18 cellular contexts compared by ENCODE assay signal in the genomic region with DNA sequence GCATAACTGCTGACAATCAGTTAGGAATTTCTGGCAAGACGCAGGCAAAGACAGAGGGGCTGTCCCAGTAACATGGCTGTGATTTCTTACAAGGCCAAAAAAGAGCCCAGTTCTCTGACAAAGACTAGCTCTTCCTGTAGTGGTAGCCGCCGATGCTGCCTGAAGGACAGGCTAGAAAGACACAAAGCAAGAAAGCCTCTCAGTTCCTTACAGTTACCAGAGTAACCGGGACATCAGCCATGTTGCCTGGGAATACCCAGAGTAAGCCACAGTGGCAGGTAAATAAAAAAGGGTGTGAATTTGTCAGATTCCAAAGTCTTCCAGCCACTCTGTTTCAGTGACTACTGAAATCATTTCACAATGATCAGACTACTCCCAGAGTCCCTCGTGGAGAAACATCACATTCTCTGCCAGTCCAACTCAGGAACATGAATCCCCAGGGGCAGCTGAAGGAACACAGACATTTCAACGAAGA.
DNase-seq lines count a peak whose midpoint lies in the region; ATAC-seq and TF ChIP-seq lines count a peak whose summit lies in the region.
"Had no signal": no experiment of that assay in that cellular context is flagged by ENCODE, and none has a peak within 500 bp of the region (broad histone marks: within the 10 kb centered on the region; RNA-seq: fewer than 3 reads in every experiment).

No MANE protein-coding gene starts in this region.

- no peak overlapping the region for H2BK15ac ChIP-seq in neuronal stem cell (ENCODE audit: low read length)

- no peaks in the 10 kb centered on the region for H3K36me3 ChIP-seq in gastroesophageal sphincter
- H3K36me3 ChIP-seq in neuronal stem cell (replicated peaks in 1 of 2; ENCODE audit: control insufficient read depth in 2 of 2, insufficient read depth in 2 of 2, low read length in 2 of 2): no peaks in the 10 kb centered on the region
- no peaks in the 10 kb centered on the region for H3K36me3 ChIP-seq in upper lobe of right lung
- H3K36me3 ChIP-seq: BLaER1 treated with 17β-estradiol and CSF1 and Interleukin-3, amounts not matched to agents 10 nM and 100 nM; right lobe of liver had no signal

- no peak for TF ChIP-seq EP300 in gastroesophageal sphincter (IDR thresholded peaks at IDR 0.05)

- WGBS in gastroesophageal sphincter (ENCODE audit: low coverage in 1 of 2), 2 donors: 32 to 52% methylated on average over 4 to 6 of the region's 6 CpGs
- no CpG with 5 or more reads among the region's 6 CpGs for WGBS in neuronal stem cell (ENCODE audit: extremely low coverage in 2 of 2, insufficient read length in 2 of 2, insufficient replicate concordance in 1 of 2), 2 donors

- no peaks in the 10 kb centered on the region for H3K4me1 ChIP-seq in gastroesophageal sphincter
- H3K4me1 ChIP-seq in neuronal stem cell (ENCODE audit: control insufficient read depth in 2 of 2, insufficient read depth in 1 of 2, low read depth in 1 of 2, low read length in 2 of 2): peaks cover 2% of the 10 kb centered on the region in 2 donors
- H3K4me1 ChIP-seq in upper lobe of right lung: no peaks in the 10 kb centered on the region
- H3K4me1 ChIP-seq: BLaER1 treated with 17β-estradiol and CSF1 and Interleukin-3, amounts not matched to agents 10 nM and 100 nM; right lobe of liver had no signal

- no peak overlapping the region for H2BK5ac ChIP-seq in neuronal stem cell (ENCODE audit: low read length)

- H3K36me3 Mint-ChIP-seq in naive thymus-derived CD8-positive, alpha-beta T cell: no peaks in the 10 kb centered on the region
- H3K36me3 Mint-ChIP-seq: mesothelial cell of epicardium had no signal

- H3K4me3 ChIP-seq in gastroesophageal sphincter: no peak overlapping the region
- H3K4me3 ChIP-seq in neuronal stem cell (ENCODE audit: low read length in 2 of 2): no peak overlapping the region
- no peak overlapping the region for H3K4me3 ChIP-seq in upper lobe of right lung
- H3K4me3 ChIP-seq: BLaER1 treated with 17β-estradiol and CSF1 and Interleukin-3, amounts not matched to agents 10 nM and 100 nM; K562; right lobe of liver had no signal

- no peaks in the 10 kb centered on the region for H3K4me1 Mint-ChIP-seq in naive thymus-derived CD8-positive, alpha-beta T cell

- no peak overlapping the region for H3K9ac ChIP-seq in neuronal stem cell (ENCODE audit: low read depth, low read length, poor library complexity)
- H3K9ac ChIP-seq: BLaER1 treated with 17β-estradiol and CSF1 and Interleukin-3, amounts not matched to agents 10 nM and 100 nM had no signal

- H3K9me3 ChIP-seq in gastroesophageal sphincter (no peaks in the 10 kb centered on the region), neuronal stem cell (replicated peaks in 1 of 2; ENCODE audit: control insufficient read depth in 2 of 2, insufficient read depth in 1 of 2, low read depth in 1 of 2, low read length in 2 of 2) (peaks cover 2 to 4% of the 10 kb centered on the region in 2 donors), upper lobe of right lung (no peaks in the 10 kb centered on the region)
- H3K9me3 ChIP-seq: right lobe of liver had no signal

- H3K79me1 ChIP-seq in neuronal stem cell (ENCODE audit: low read depth, low read length): no peaks in the 10 kb centered on the region

- H3K4me3 Mint-ChIP-seq in naive thymus-derived CD8-positive, alpha-beta T cell: no peak overlapping the region
- H3K4me3 Mint-ChIP-seq: mesothelial cell of epicardium had no signal

- H3K14ac ChIP-seq in neuronal stem cell (ENCODE audit: low read length): no peak overlapping the region

- H3K27ac Mint-ChIP-seq in naive thymus-derived CD8-positive, alpha-beta T cell: no peak overlapping the region
- H3K27ac Mint-ChIP-seq: mesothelial cell of epicardium had no signal

- no peak overlapping the region for H2AK5ac ChIP-seq in neuronal stem cell (ENCODE audit: low read depth, low read length)

- no peak overlapping the region for H4K91ac ChIP-seq in neuronal stem cell (ENCODE audit: low read depth, low read length, poor library complexity)

- H4K8ac ChIP-seq in neuronal stem cell (ENCODE audit: low read depth, low read length): no peak overlapping the region

- POLR2A ChIA-PET in naive thymus-derived CD8-positive, alpha-beta T cell (lab: Charles Lee): no interaction called here

- H3K27me3 ChIP-seq in gastroesophageal sphincter: no peaks in the 10 kb centered on the region
- peaks cover 0 to 1% (median 0%) of the 10 kb centered on the region in 3 experiments for H3K27me3 ChIP-seq in neuronal stem cell (ENCODE audit: control insufficient read depth in 3 of 3, insufficient read depth in 3 of 3, low read depth in 1 of 3, low read length in 3 of 3)
- no peaks in the 10 kb centered on the region for H3K27me3 ChIP-seq in upper lobe of right lung
- H3K27me3 ChIP-seq: BLaER1 treated with 17β-estradiol and CSF1 and Interleukin-3, amounts not matched to agents 10 nM and 100 nM; right lobe of liver had no signal

- ATAC-seq in gastroesophageal sphincter (peak; percentile 69), upper lobe of right lung (no peak), HG02642 (IDR thresholded peaks at IDR 0.05; ENCODE audit: poor library complexity, unreplicated experiment) (no peak)
- no peak for ATAC-seq in naive thymus-derived CD8-positive, alpha-beta T cell
- ATAC-seq: activated CD4-positive, CD25-positive, alpha-beta regulatory T cell treated with anti-CD3 and anti-CD28 coated beads, Interleukin-2, amount 50 U/mL, for 24 hours; K562; right lobe of liver had no signal

- peak overlapping the region; percentile 46 for H2AFZ ChIP-seq in neuronal stem cell (ENCODE audit: low read length)

- no peak for TF ChIP-seq POLR2A in gastroesophageal sphincter (IDR thresholded peaks at IDR 0.05)

- no peak overlapping the region for H2BK120ac ChIP-seq in neuronal stem cell (ENCODE audit: low read depth, low read length)

- H2BK12ac ChIP-seq in neuronal stem cell (ENCODE audit: low read length): no peak overlapping the region

- H3K23ac ChIP-seq in neuronal stem cell (ENCODE audit: low read depth, low read length, poor library complexity): no peak overlapping the region

- intact Hi-C loops in upper lobe of right lung (cut with DNase I): no loop called here

- DNase-seq in astrocyte of the hippocampus (ENCODE audit: low read depth, low spot score): peak; percentile 25
- DNase-seq in neuronal stem cell (ENCODE audit: low spot score): no peak
- DNase-seq in upper lobe of right lung: no peak
- no peak for DNase-seq in cerebellar nuclear complex (lab: John Stamatoyannopoulos, UW)
- DNase-seq in naive thymus-derived CD8-positive, alpha-beta T cell: no peak
- DNase-seq: activated naive CD4-positive, alpha-beta T cell; DMS79; effector memory CD4-positive, alpha-beta T cell; NCI-H1092; NK-92 treated with Interleukin-12 subunit alpha and Interleukin-12 subunit beta, amount 100 ng/mL, for 24 hours; right lobe of liver; T-helper 2 cell had no signal

- H3K9me3 Mint-ChIP-seq in naive thymus-derived CD8-positive, alpha-beta T cell: peaks cover 0 to 31% (median 6%) of the 10 kb centered on the region in 9 donors
- H3K9me3 Mint-ChIP-seq: mesothelial cell of epicardium had no signal

- peak overlapping the region; percentile 40 for H3K18ac ChIP-seq in neuronal stem cell (ENCODE audit: low read length)

- no peak overlapping the region for H3K4ac ChIP-seq in neuronal stem cell (ENCODE audit: low read length)

- no peak overlapping the region for H3K4me2 ChIP-seq in neuronal stem cell (ENCODE audit: insufficient read depth, low read length, poor library complexity, severe bottlenecking)
- H3K4me2 ChIP-seq: BLaER1 treated with 17β-estradiol and CSF1 and Interleukin-3, amounts not matched to agents 10 nM and 100 nM had no signal

- TF ChIP-seq CTCF in gastroesophageal sphincter (IDR thresholded peaks at IDR 0.05) (no peak), upper lobe of right lung (IDR thresholded peaks at IDR 0.05) (no peak)

- H3K27me3 Mint-ChIP-seq in naive thymus-derived CD8-positive, alpha-beta T cell: peaks cover 0 to 4% (median 0%) of the 10 kb centered on the region in 5 donors

- peak overlapping the region in 3 of 4 donors; percentile 9 to 51 (median 29) for H3K27ac ChIP-seq in gastroesophageal sphincter
- no peak overlapping the region for H3K27ac ChIP-seq in neuronal stem cell (replicated peaks; ENCODE audit: low read length)
- peak overlapping the region; percentile 53 for H3K27ac ChIP-seq in upper lobe of right lung
- H3K27ac ChIP-seq: BLaER1 treated with 17β-estradiol and CSF1 and Interleukin-3, amounts not matched to agents 10 nM and 100 nM; right lobe of liver had no signal
